ENCODE assay signal across 10 cellular contexts in the genomic region with DNA sequence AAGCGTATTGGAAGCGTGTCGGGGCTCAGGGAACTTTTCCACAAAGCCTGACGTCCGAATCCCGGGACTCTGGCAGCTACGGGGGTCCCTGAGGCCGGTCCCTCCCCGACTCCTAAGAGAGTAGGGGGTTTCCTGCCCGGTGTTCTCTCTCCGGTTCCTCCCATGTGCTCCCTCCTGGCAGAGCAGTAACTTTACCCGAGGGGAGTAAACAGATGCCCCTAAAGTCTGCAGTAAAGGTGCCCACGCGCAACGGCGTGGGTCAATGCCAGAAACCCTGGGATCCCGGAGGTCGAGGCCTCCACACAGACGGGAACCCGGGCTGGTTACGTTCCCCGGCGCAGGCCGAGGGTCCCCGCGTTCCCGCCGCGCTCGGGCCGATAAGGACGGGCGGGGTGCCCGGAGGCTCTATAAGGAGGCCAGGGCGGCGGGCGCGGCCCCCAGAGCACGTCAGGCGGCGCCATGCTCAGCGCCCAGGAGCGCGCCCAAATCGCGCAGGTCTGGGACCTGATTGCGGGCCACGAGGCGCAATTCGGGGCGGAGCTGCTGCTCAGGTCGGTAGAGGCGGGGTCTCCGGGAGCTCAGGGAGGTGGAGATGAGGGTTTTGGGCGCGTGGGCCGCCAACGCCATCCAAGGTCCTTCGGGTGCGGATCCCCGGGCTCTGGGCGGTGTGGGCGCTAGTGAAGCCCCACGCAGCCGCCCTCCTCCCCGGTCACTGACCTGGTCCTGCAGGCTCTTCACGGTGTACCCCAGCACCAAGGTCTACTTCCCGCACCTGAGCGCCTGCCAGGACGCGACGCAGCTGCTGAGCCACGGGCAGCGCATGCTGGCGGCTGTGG. TPM values are rescaled to one million over a fixed set of nuclear protein-coding genes. Genes with fewer than 3 reads are reported as not detected.
DNase-seq lines count a peak whose midpoint lies in the region; ATAC-seq and TF ChIP-seq lines count a peak whose summit lies in the region.
"Had no signal": no experiment of that assay in that cellular context is flagged by ENCODE, and none has a peak within 500 bp of the region (broad histone marks: within the 10 kb centered on the region; RNA-seq: fewer than 3 reads in every experiment).

Gene HBM (plus strand): TSS at position 440 of the 836 bp plus-strand sequence. CDS start 20 bp downstream, at position 460.

- H3F3A ChIP-seq in DOHH2 (ENCODE audit: control insufficient read depth, insufficient read depth): peaks cover 9% of the 10 kb centered on the region; the same call in 1 of the 2 replicates

- no peak within 1 kb of the TSS for H2BK120ac ChIP-seq in trophoblast cell (ENCODE audit: insufficient read depth, low read length, poor library complexity)

- H3K4ac ChIP-seq in trophoblast cell (ENCODE audit: low read depth, low read length): no peak within 1 kb of the TSS

- DNase-seq in NCI-H2171 (lab: John Stamatoyannopoulos, UW) (peak; percentile 67), epithelial cell of proximal tubule (ENCODE audit: low read depth) (no peak), trophoblast cell (no peak), NCI-H1048 (lab: John Stamatoyannopoulos, UW) (no peak)
- DNase-seq in NK-92 treated with Interleukin-12 subunit alpha and Interleukin-12 subunit beta, amount 100 ng/mL, for 24 hours (lab: John Stamatoyannopoulos, UW): no peak
- DNase-seq: SHP77; stimulated activated naive CD4-positive, alpha-beta T cell treated with Interleukin-2 at 50 U/mL for 16 hours had no signal

- WGBS in trophoblast cell (ENCODE audit: extremely low coverage, insufficient coverage, insufficient read length): no CpG with 5 or more reads among the region's 75 CpGs

- no peak within 1 kb of the TSS for H4K8ac ChIP-seq in trophoblast cell (ENCODE audit: low read depth, low read length)

- H4K12ac ChIP-seq in trophoblast cell (ENCODE audit: low read depth, low read length): no peak within 1 kb of the TSS

- H3K23ac ChIP-seq in trophoblast cell (ENCODE audit: low read length): no peak within 1 kb of the TSS

- H4K20me1 ChIP-seq in DOHH2 (ENCODE audit: control insufficient read depth, insufficient read depth, low read depth, low read length): no peaks in the 10 kb centered on the region; the same call in 1 of the 2 replicates

- no peak within 1 kb of the TSS for H3K14ac ChIP-seq in trophoblast cell (ENCODE audit: low read length)

- H3K4me3 ChIP-seq in DOHH2 (ENCODE audit: low read length): peak within 1 kb of the TSS; percentile 44; the same call in 1 of the 2 replicates
- peak within 1 kb of the TSS; percentile 6 for H3K4me3 ChIP-seq in epithelial cell of proximal tubule (ENCODE audit: low read depth, low read length)
- H3K4me3 ChIP-seq in trophoblast cell (ENCODE audit: low read depth, low read length): peak within 1 kb of the TSS; percentile 13

- H3K36me3 ChIP-seq in DOHH2 (ENCODE audit: control insufficient read depth, low read length) (no peaks in the 10 kb centered on the region), trophoblast cell (ENCODE audit: control insufficient read depth in 1 of 2, insufficient read depth in 2 of 2, low read length in 2 of 2) (no peaks in the 10 kb centered on the region)
- H3K36me3 ChIP-seq: neutrophil had no signal

- no peak within 1 kb of the TSS for H4K91ac ChIP-seq in trophoblast cell (ENCODE audit: low read depth, low read length)

- no peak within 1 kb of the TSS for H2BK12ac ChIP-seq in trophoblast cell (ENCODE audit: low read length)

- peak within 1 kb of the TSS; percentile 44; the same call in 1 of the 2 replicates for H3K4me2 ChIP-seq in DOHH2 (ENCODE audit: low read length)
- H3K4me2 ChIP-seq in trophoblast cell (ENCODE audit: low read length): no peak within 1 kb of the TSS

- TF ChIP-seq CTCF in DOHH2 (IDR thresholded peaks at IDR 0.05; ENCODE audit: low read depth, low read length, poor library complexity, severe bottlenecking) (no peak), epithelial cell of proximal tubule (conservative IDR thresholded peaks at IDR 0.05; ENCODE audit: low read depth, low read length) (no peak)

- H2AK5ac ChIP-seq in trophoblast cell (ENCODE audit: low read length): no peak within 1 kb of the TSS

- H2BK5ac ChIP-seq in trophoblast cell (ENCODE audit: low read depth, low read length, poor library complexity): no peak within 1 kb of the TSS

- H3K79me1 ChIP-seq in trophoblast cell (ENCODE audit: low read length): no peaks in the 10 kb centered on the region

- no peak within 1 kb of the TSS for H3K9ac ChIP-seq in trophoblast cell (ENCODE audit: low read length)

- H3K27ac ChIP-seq in DOHH2 (ENCODE audit: low read depth, low read length) (no peak within 1 kb of the TSS), trophoblast cell (ENCODE audit: low read depth, low read length) (no peak within 1 kb of the TSS)
- H3K27ac ChIP-seq: neutrophil had no signal

- H3K79me2 ChIP-seq in DOHH2 (ENCODE audit: control insufficient read depth, low read length) (no peaks in the 10 kb centered on the region), trophoblast cell (ENCODE audit: control insufficient read depth, insufficient read depth, low read length, poor library complexity) (no peaks in the 10 kb centered on the region)

- H3K4me1 ChIP-seq in DOHH2 (ENCODE audit: control insufficient read depth, low read length) (peaks cover 20% of the 10 kb centered on the region), trophoblast cell (ENCODE audit: control insufficient read depth in 1 of 2, insufficient read depth in 2 of 2, low read length in 2 of 2) (no peaks in the 10 kb centered on the region)

- no peaks in the 10 kb centered on the region for H3K9me2 ChIP-seq in DOHH2 (replicated peaks; ENCODE audit: control insufficient read depth, low read length)

- ATAC-seq in GM18519 (IDR thresholded peaks at IDR 0.05; ENCODE audit: low FRiP score, unreplicated experiment): no peak

- H2AFZ ChIP-seq in trophoblast cell (ENCODE audit: insufficient read depth, low read length, poor library complexity): no peak within 1 kb of the TSS

- no peaks in the 10 kb centered on the region for H3K9me3 ChIP-seq in DOHH2 (ENCODE audit: control insufficient read depth, insufficient read depth, low read length)
- peaks cover 8% of the 10 kb centered on the region for H3K9me3 ChIP-seq in trophoblast cell (ENCODE audit: insufficient read depth, low read depth, low read length)
- H3K9me3 ChIP-seq: neutrophil had no signal

- no peak within 1 kb of the TSS for H3K18ac ChIP-seq in trophoblast cell (ENCODE audit: low read length)

- peaks cover 49% of the 10 kb centered on the region for H3K27me3 ChIP-seq in DOHH2 (ENCODE audit: control insufficient read depth, low read length)
- peaks cover 48% of the 10 kb centered on the region for H3K27me3 ChIP-seq in trophoblast cell (ENCODE audit: insufficient read depth, low read length)

RNA-seq across cellular contexts. Expression of gene HBM, which starts in this region (rescaled TPM):
- not detected in 2 replicates for total RNA-seq in epithelial cell of proximal tubule
- not detected in 2 replicates for polyA plus RNA-seq in trophoblast cell (2013)
